In the genomic region with DNA sequence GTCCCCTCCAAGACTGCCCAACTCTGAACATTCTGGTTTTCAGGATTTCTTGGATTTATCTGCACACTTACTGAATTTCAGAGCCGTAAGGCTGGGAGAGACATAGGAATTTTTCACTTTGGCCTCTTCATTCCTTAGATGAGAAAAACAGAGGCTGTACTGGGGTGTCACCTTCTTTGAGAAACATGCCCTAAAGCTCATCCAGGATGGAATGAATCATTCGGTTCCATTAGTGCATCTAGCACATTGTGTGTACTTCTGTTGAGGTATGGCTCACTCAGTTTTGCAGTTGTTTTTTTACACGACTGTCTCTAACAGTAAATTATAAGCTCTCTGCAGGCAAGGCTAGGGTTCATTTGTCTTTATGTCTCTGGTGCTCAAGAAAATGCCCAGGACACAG, we compare ENCODE assay signal across 19 cellular contexts.
"Had no signal": no experiment of that assay in that cellular context is flagged by ENCODE, and none has a peak within 500 bp of the region (broad histone marks: within the 10 kb centered on the region; RNA-seq: fewer than 3 reads in every experiment).

No MANE protein-coding gene starts in this region.

- H3K4me1 ChIP-seq: esophagus muscularis mucosa, sigmoid colon, tibial nerve, uterus had no signal

- H3K4me3 ChIP-seq: esophagus muscularis mucosa, sigmoid colon, spleen, tibial nerve, uterus had no signal

- H3K9ac ChIP-seq: SK-N-SH had no signal

- H3K9me3 ChIP-seq: esophagus muscularis mucosa, sigmoid colon, SK-N-SH, spleen, tibial nerve, uterus had no signal

- H3K9me3 Mint-ChIP-seq: activated CD4-positive, alpha-beta T cell treated with anti-CD3 and anti-CD28 coated beads, Interleukin-2, amount 10 ng/mL, durations not matched to agents 24 days and 14 days; immature natural killer cell; naive thymus-derived CD8-positive, alpha-beta T cell had no signal

- DNase-seq: activated naive CD4-positive, alpha-beta T cell treated with Interleukin-2 at 50 U/mL for 16 hours; activated T-cell treated with anti-CD3 and anti-CD28 coated beads for 4 hours; aorta; brain microvascular endothelial cell; cerebellar nuclear complex; cortex of kidney; mesenchymal stem cell; sigmoid colon; SK-N-SH; spleen; stimulated activated CD8-positive, alpha-beta memory T cell treated with anti-CD3 and anti-CD28 coated beads, Interleukin-4, amount 100 ng/mL, for 48 hours; stimulated activated naive CD4-positive, alpha-beta T cell treated with Interleukin-2 at 50 U/mL for 16 hours; substantia nigra; uterus had no signal

- H3K27ac ChIP-seq: brain microvascular endothelial cell, esophagus muscularis mucosa, sigmoid colon, spleen, tibial nerve, uterus had no signal

- H3K27ac Mint-ChIP-seq: activated CD4-positive, alpha-beta T cell treated with anti-CD3 and anti-CD28 coated beads, Interleukin-2, amount 10 ng/mL, durations not matched to agents 24 days and 14 days had no signal

- H3K36me3 ChIP-seq: brain microvascular endothelial cell, esophagus muscularis mucosa, sigmoid colon, spleen, tibial nerve, uterus had no signal

- H3K27me3 ChIP-seq: brain microvascular endothelial cell, sigmoid colon, tibial nerve, uterus had no signal

- H3K4me2 ChIP-seq: SK-N-SH had no signal

- H3K36me3 Mint-ChIP-seq: immature natural killer cell; naive thymus-derived CD8-positive, alpha-beta T cell had no signal
